11 cellular contexts compared by ENCODE assay signal in genomic region chr5:180591249-180591887, GRCh38. TPM values are rescaled to one million over a fixed set of nuclear protein-coding genes. Genes with fewer than 3 reads are reported as not detected.
A peak's percentile ranks its signal among the peaks of the same experiment; 100 is the strongest.
DNase-seq lines count a peak whose midpoint lies in the region; ATAC-seq and TF ChIP-seq lines count a peak whose summit lies in the region.
"Had no signal": no experiment of that assay in that cellular context is flagged by ENCODE, and none has a peak within 500 bp of the region (broad histone marks: within the 10 kb centered on the region; RNA-seq: fewer than 3 reads in every experiment).

Gene SCGB3A1 (minus strand): TSS chr5:180591499. CDS start chr5:180591462, 37 bp downstream.

- peaks cover 46% of the 10 kb centered on the region for H3K27me3 Mint-ChIP-seq in MCF 10A (ENCODE audit: insufficient read depth, unreplicated experiment)
- peaks cover 34% of the 10 kb centered on the region for H3K27me3 Mint-ChIP-seq in central memory CD8-positive, alpha-beta T cell
- H3K27me3 Mint-ChIP-seq in mesothelial cell of epicardium (ENCODE audit: low read depth): peaks cover 68% of the 10 kb centered on the region

- 6% methylated on average over 69 of the region's 69 CpGs for WGBS in urinary bladder

- H3K9me3 Mint-ChIP-seq in MCF 10A (ENCODE audit: unreplicated experiment): no peaks in the 10 kb centered on the region
- no peaks in the 10 kb centered on the region for H3K9me3 Mint-ChIP-seq in central memory CD8-positive, alpha-beta T cell
- H3K9me3 Mint-ChIP-seq in mesothelial cell of epicardium: peaks cover 4% of the 10 kb centered on the region

- TF ChIP-seq POLR2A in breast epithelium (IDR thresholded peaks at IDR 0.05): no peak

- H3K9me3 ChIP-seq in breast epithelium: no peaks in the 10 kb centered on the region
- H3K9me3 ChIP-seq: BLaER1, neutrophil had no signal

- H3K4me3 Mint-ChIP-seq in MCF 10A (ENCODE audit: unreplicated experiment) (no peak within 1 kb of the TSS), mesothelial cell of epicardium (peak within 1 kb of the TSS; percentile 60)
- peak within 1 kb of the TSS; percentile 37 for H3K4me3 Mint-ChIP-seq in central memory CD8-positive, alpha-beta T cell

- H3K36me3 Mint-ChIP-seq in MCF 10A (ENCODE audit: insufficient read depth, unreplicated experiment) (no peaks in the 10 kb centered on the region), mesothelial cell of epicardium (no peaks in the 10 kb centered on the region)
- peaks cover 1% of the 10 kb centered on the region for H3K36me3 Mint-ChIP-seq in central memory CD8-positive, alpha-beta T cell (ENCODE audit: insufficient read depth)

- peaks cover 0 to 20% of the 10 kb centered on the region in 2 donors for H3K27me3 ChIP-seq in breast epithelium

- H3K4me1 ChIP-seq in breast epithelium (peaks cover 0 to 7% of the 10 kb centered on the region in 2 donors), urinary bladder (ENCODE audit: insufficient read depth) (no peaks in the 10 kb centered on the region)

- BruUV-seq in MCF 10A (replicated peaks; lab: Mats Ljungman, UMichigan): no TSS peak

- intact Hi-C loops in breast epithelium (cut with DNase I; ENCODE audit: low total_unique reads): no loop called here
- intact Hi-C loops in MCF 10A (cut with micrococcal nuclease): no loop called here

- TF ChIP-seq CTCF in breast epithelium (IDR thresholded peaks at IDR 0.05) (no peak), MCF 10A (IDR thresholded peaks at IDR 0.05; ENCODE audit: unreplicated experiment) (no peak), mesothelial cell of epicardium (IDR thresholded peaks at IDR 0.05; ENCODE audit: unreplicated experiment) (no peak)

- H3K27ac Mint-ChIP-seq in MCF 10A (ENCODE audit: low read depth, unreplicated experiment) (no peak within 1 kb of the TSS), mesothelial cell of epicardium (no peak within 1 kb of the TSS)
- H3K27ac Mint-ChIP-seq in central memory CD8-positive, alpha-beta T cell (ENCODE audit: low read depth): no peak within 1 kb of the TSS

- POLR2A ChIA-PET in MCF 10A (lab: Yijun Ruan, JAX): no interaction called here

- CTCF ChIA-PET in MCF 10A (lab: Yijun Ruan, JAX): interaction anchor here (1.5 kb wide), 1 partner anchor 12 kb away, joined by 3 read pairs; no protein-coding TSS in a partner anchor

- ATAC-seq in central memory CD8-positive, alpha-beta T cell (replicated peaks; ENCODE audit: extremely low read depth, poor library complexity, severe bottlenecking): no peak
- ATAC-seq in GM18868 (IDR thresholded peaks at IDR 0.05; ENCODE audit: unreplicated experiment): no peak
- ATAC-seq: Panc1 had no signal

- H3K4me1 Mint-ChIP-seq in MCF 10A (ENCODE audit: insufficient read depth, unreplicated experiment) (no peaks in the 10 kb centered on the region), mesothelial cell of epicardium (peaks cover 11% of the 10 kb centered on the region)
- peaks cover 4% of the 10 kb centered on the region for H3K4me1 Mint-ChIP-seq in central memory CD8-positive, alpha-beta T cell

- no peaks in the 10 kb centered on the region for H3K36me3 ChIP-seq in breast epithelium
- no peaks in the 10 kb centered on the region for H3K36me3 ChIP-seq in urinary bladder (ENCODE audit: insufficient read depth)
- H3K36me3 ChIP-seq: BLaER1, neutrophil had no signal

- DNase-seq in breast epithelium (ENCODE audit: low spot score in 2 of 2) (no peak), MCF 10A (ENCODE audit: unreplicated experiment) (no peak), mesothelial cell of epicardium (ENCODE audit: low spot score in 2 of 2, unreplicated experiment in 2 of 2) (no peak), SHP77 (lab: John Stamatoyannopoulos, UW) (no peak), NCI-H2029 (lab: John Stamatoyannopoulos, UW) (no peak)
- DNase-seq in central memory CD8-positive, alpha-beta T cell (ENCODE audit: low spot score in 2 of 2): no peak

- H3K27ac ChIP-seq in breast epithelium (peak within 1 kb of the TSS in 1 of 2 donors; percentile 38), urinary bladder (ENCODE audit: low read depth) (no peak within 1 kb of the TSS)
- H3K27ac ChIP-seq: BLaER1, neutrophil had no signal

- peak within 1 kb of the TSS in 2 of 3 donors; percentile 43 to 64 for H3K4me3 ChIP-seq in breast epithelium
- H3K4me3 ChIP-seq in urinary bladder (ENCODE audit: low read depth, low read length): peak within 1 kb of the TSS; percentile 15
- H3K4me3 ChIP-seq: BLaER1 had no signal

RNA-seq across cellular contexts. Expression of gene SCGB3A1, which starts in this region (rescaled TPM):
- total RNA-seq in breast epithelium (10 to 100 TPM in 1 of 3 donors, 1 to 10 TPM in 1, not detected in 1; 8.8 to 66.5 TPM), MCF 10A (2022) (not detected in 2 replicates), mesothelial cell of epicardium (0.55 to 0.63 TPM in 2 of 3 replicates, not detected in the other), urinary bladder (not detected)
- 0.32 TPM for polyA plus RNA-seq in urinary bladder
